19 cellular contexts compared by ENCODE assay signal in genomic region chr10:19749185-19749729, GRCh38.
DNase-seq lines count a peak whose midpoint lies in the region; ATAC-seq, FAIRE-seq and TF ChIP-seq lines count a peak whose summit lies in the region.
"Had no signal": no experiment of that assay in that cellular context is flagged by ENCODE, and none has a peak within 500 bp of the region (broad histone marks: within the 10 kb centered on the region; RNA-seq: fewer than 3 reads in every experiment).

No MANE protein-coding gene starts in this region.

- no peaks in the 10 kb centered on the region for H3K4me1 Mint-ChIP-seq in activated CD8-positive, alpha-beta T cell treated with anti-CD3 and anti-CD28 coated beads, Interleukin-2, amount 10 ng/mL, durations not matched to agents 7 days and 5 days (ENCODE audit: low read depth)

- ATAC-seq in activated CD8-positive, alpha-beta T cell treated with anti-CD3 and anti-CD28 coated beads, Interleukin-2, amount 10 ng/mL, durations not matched to agents 7 days and 5 days: no peak
- ATAC-seq: K562 had no signal

- H3K36me3 Mint-ChIP-seq in activated CD8-positive, alpha-beta T cell treated with anti-CD3 and anti-CD28 coated beads, Interleukin-2, amount 10 ng/mL, durations not matched to agents 7 days and 5 days (ENCODE audit: low read depth): no peaks in the 10 kb centered on the region

- no peak overlapping the region for H3K4me3 ChIP-seq in spleen
- H3K4me3 ChIP-seq: ascending aorta, BLaER1, K562, ovary had no signal

- H3K27ac Mint-ChIP-seq in activated CD8-positive, alpha-beta T cell treated with anti-CD3 and anti-CD28 coated beads, Interleukin-2, amount 10 ng/mL, durations not matched to agents 7 days and 5 days: no peak overlapping the region

- no peaks in the 10 kb centered on the region for H3K9me3 Mint-ChIP-seq in activated CD8-positive, alpha-beta T cell treated with anti-CD3 and anti-CD28 coated beads, Interleukin-2, amount 10 ng/mL, durations not matched to agents 7 days and 5 days (ENCODE audit: insufficient read depth)

- POLR2A ChIA-PET in activated CD8-positive, alpha-beta T cell treated with anti-CD3 and anti-CD28 coated beads, Interleukin-2, amount 10 ng/mL, durations not matched to agents 7 days and 5 days (lab: Charles Lee): no interaction called here

- no peak overlapping the region for H3K27ac ChIP-seq in spleen
- H3K27ac ChIP-seq: ascending aorta, BLaER1, ovary, VCaP had no signal

- no peak for TF ChIP-seq CTCF in spleen (IDR thresholded peaks at IDR 0.05 in 8 of 11, conservative IDR thresholded peaks at IDR 0.05 in 3 of 11)

- H3K9me3 ChIP-seq in spleen: no peaks in the 10 kb centered on the region
- H3K9me3 ChIP-seq: ascending aorta, BLaER1, ovary had no signal

- FAIRE-seq in RCC 7860 (lab: Jason Lieb, UNC): peak; percentile 2
- FAIRE-seq: K562 had no signal

- CTCF ChIA-PET in activated CD8-positive, alpha-beta T cell treated with anti-CD3 and anti-CD28 coated beads, Interleukin-2, amount 10 ng/mL, durations not matched to agents 7 days and 5 days (lab: Charles Lee): no interaction called here

- DNase-seq in EL (peak; percentile 56), RCC 7860 (ENCODE audit: low spot score) (peak; percentile 31), fibroblast of gingiva (ENCODE audit: low read depth) (peak; percentile 44), non-pigmented ciliary epithelial cell (ENCODE audit: low read depth) (peak; percentile 65), AG20443 (ENCODE audit: low spot score) (no peak), Kasumi-1 (lab: John Stamatoyannopoulos, UW) (no peak), spleen (no peak)
- no peak for DNase-seq in activated CD8-positive, alpha-beta T cell treated with anti-CD3 and anti-CD28 coated beads, Interleukin-2, amount 10 ng/mL, durations not matched to agents 7 days and 5 days
- DNase-seq: activated effector memory CD4-positive, alpha-beta T cell treated with Interleukin-2 at 50 U/mL for 16 hours; DMS79 treated with DMSO at 0.1 percent for 48 hours; GOT3; NCI-H1436; NCI-H446; ovary; stimulated activated naive CD4-positive, alpha-beta T cell treated with Interleukin-2 at 50 U/mL for 16 hours had no signal

- no peaks in the 10 kb centered on the region for H3K27me3 ChIP-seq in spleen (replicated peaks in 1 of 7)
- H3K27me3 ChIP-seq: ascending aorta, BLaER1, ovary had no signal

- intact Hi-C loops in spleen (cut with DNase I; ENCODE audit: low total_unique reads): no loop called here

- no peak overlapping the region for H3K4me3 Mint-ChIP-seq in activated CD8-positive, alpha-beta T cell treated with anti-CD3 and anti-CD28 coated beads, Interleukin-2, amount 10 ng/mL, durations not matched to agents 7 days and 5 days

- H3K27me3 Mint-ChIP-seq in activated CD8-positive, alpha-beta T cell treated with anti-CD3 and anti-CD28 coated beads, Interleukin-2, amount 10 ng/mL, durations not matched to agents 7 days and 5 days (ENCODE audit: low read depth): no peaks in the 10 kb centered on the region

- no peak for TF ChIP-seq POLR2A in spleen (IDR thresholded peaks at IDR 0.05)

- H3K36me3 ChIP-seq in spleen: no peaks in the 10 kb centered on the region
- H3K36me3 ChIP-seq: ascending aorta, BLaER1, ovary had no signal

- H3K4me1 ChIP-seq in spleen: no peaks in the 10 kb centered on the region
- H3K4me1 ChIP-seq: ascending aorta, BLaER1 had no signal

Comparison
In these comparisons a context has a peak if more than half of its experiments do, and no peak if none do; other contexts are left out.
1. DNase-seq: peak in EL (single experiment), RCC 7860 (single experiment), fibroblast of gingiva (single experiment) and non-pigmented ciliary epithelial cell (single experiment); none in AG20443 (single experiment), Kasumi-1 (0 of 2), spleen (single experiment) and activated CD8-positive, alpha-beta T cell treated with anti-CD3 and anti-CD28 coated beads, Interleukin-2, amount 10 ng/mL, durations not matched to agents 7 days and 5 days (single experiment).